Comparison of ENCODE assay signal across 1 cellular context in genomic region chr18:55781481-55781957, GRCh38.
TF ChIP-seq lines count a peak whose summit lies in the region.

No MANE protein-coding gene starts in this region.

TF ChIP-seq in K562, 482 proteins besides CTCF, POLR2A, EP300 and RAD21 (continued from another document):
- TF ChIP-seq, protein P1, sequence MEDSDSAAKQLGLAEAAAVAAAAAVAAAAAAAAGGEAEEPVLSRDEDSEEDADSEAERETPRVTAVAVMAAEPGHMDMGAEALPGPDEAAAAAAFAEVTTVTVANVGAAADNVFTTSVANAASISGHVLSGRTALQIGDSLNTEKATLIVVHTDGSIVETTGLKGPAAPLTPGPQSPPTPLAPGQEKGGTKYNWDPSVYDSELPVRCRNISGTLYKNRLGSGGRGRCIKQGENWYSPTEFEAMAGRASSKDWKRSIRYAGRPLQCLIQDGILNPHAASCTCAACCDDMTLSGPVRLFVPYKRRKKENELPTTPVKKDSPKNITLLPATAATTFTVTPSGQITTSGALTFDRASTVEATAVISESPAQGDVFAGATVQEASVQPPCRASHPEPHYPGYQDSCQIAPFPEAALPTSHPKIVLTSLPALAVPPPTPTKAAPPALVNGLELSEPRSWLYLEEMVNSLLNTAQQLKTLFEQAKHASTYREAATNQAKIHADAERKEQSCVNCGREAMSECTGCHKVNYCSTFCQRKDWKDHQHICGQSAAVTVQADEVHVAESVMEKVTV (CRISPR knock-in tag; IDR thresholded peaks at IDR 0.05): peak; percentile 65
- 0 out of 2 replicates have a peak, but pooled peaks have one; percentile 15 for TF ChIP-seq FOXJ3 (CRISPR knock-in tag; IDR thresholded peaks at IDR 0.05)
